ENCODE assay signal across 22 cellular contexts in the genomic region with DNA sequence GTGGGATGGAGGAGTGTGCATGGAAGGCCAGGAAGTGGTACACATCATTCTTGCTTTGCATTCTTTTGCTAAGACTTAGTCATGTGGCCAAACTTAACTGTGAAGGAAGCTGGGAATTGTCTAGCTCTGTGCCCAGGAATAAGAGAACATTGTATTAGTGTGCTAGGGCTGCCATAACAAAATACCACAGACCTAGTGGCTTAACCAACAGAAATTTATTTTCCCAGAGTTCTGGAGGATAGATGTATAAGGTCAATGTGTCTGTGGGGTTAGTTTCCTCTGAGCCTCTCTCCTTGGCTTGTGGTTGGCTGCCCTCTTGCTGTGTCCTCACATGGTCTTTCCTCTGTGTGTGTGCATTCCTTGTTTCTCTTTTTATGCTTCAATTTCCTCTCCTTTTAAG. TPM values are rescaled to one million over a fixed set of nuclear protein-coding genes. Genes with fewer than 3 reads are reported as not detected.
DNase-seq lines count a peak whose midpoint lies in the region; ATAC-seq and TF ChIP-seq lines count a peak whose summit lies in the region.
"Had no signal": no experiment of that assay in that cellular context is flagged by ENCODE, and none has a peak within 500 bp of the region (broad histone marks: within the 10 kb centered on the region; RNA-seq: fewer than 3 reads in every experiment).

No MANE protein-coding gene starts in this region.

- peaks cover 2% of the 10 kb centered on the region for H3K36me3 Mint-ChIP-seq in chondrocyte (ENCODE audit: low read depth)
- peaks cover 19% of the 10 kb centered on the region for H3K36me3 Mint-ChIP-seq in nephron progenitor cell (ENCODE audit: low read depth)

- H3K27me3 Mint-ChIP-seq in chondrocyte (ENCODE audit: low read depth) (no peaks in the 10 kb centered on the region), nephron progenitor cell (ENCODE audit: low read depth, poor library complexity) (no peaks in the 10 kb centered on the region)
- H3K27me3 Mint-ChIP-seq: activated naive CD8-positive, alpha-beta T cell treated with anti-CD3 and anti-CD28 coated beads for 36 hours; stimulated activated naive B cell treated with anti-CD40 and anti-IgM and Interleukin-4, amounts not matched to agents 10 μg/mL and 1 μg/mL and 100 μg/mL, for 72 hours had no signal

- H3K9me3 Mint-ChIP-seq in chondrocyte (ENCODE audit: low read depth) (no peaks in the 10 kb centered on the region), nephron progenitor cell (no peaks in the 10 kb centered on the region)
- H3K9me3 Mint-ChIP-seq: activated naive CD8-positive, alpha-beta T cell treated with anti-CD3 and anti-CD28 coated beads for 36 hours; activated T-helper 1 cell treated with anti-CD3 and anti-CD28 coated beads, Interleukin-12 subunit alpha, Interleukin-12 subunit beta, Interleukin-2, Interleukin-4 antibody, amounts not matched to agents 30 ng/mL and 10 ng/mL and 1 ng/mL, durations not matched to agents 14 hours and 24 hours and 36 hours; stimulated activated naive B cell treated with anti-CD40 and anti-IgM and Interleukin-4, amounts not matched to agents 10 μg/mL and 1 μg/mL and 100 μg/mL, for 72 hours; T-helper 2 cell treated with Interferon-gamma antibody and Interleukin-4, amounts not matched to agents 5 μg/mL and 100 μg/mL, for 36 hours had no signal

- DNase-seq in A172 (ENCODE audit: low spot score) (peak; percentile 28), LHCN-M2 (ENCODE audit: low read depth) (peak; percentile 38), chondrocyte (ENCODE audit: low spot score) (no peak), nephron progenitor cell (no peak), COR-L47 (lab: John Stamatoyannopoulos, UW) (no peak), anterior cingulate cortex (lab: John Stamatoyannopoulos, UW) (no peak)
- DNase-seq: activated naive CD8-positive, alpha-beta T cell treated with anti-CD3 and anti-CD28 coated beads for 36 hours; C1 segment of cervical spinal cord; central memory CD4-positive, alpha-beta T cell; DMS153; effector memory CD4-positive, alpha-beta T cell; KBM-7; NCI-H1048; NCI-H2029; NCI-H510A treated with DMSO at 0.1 percent for 48 hours; SJCRH30; stimulated activated naive B cell treated with anti-CD40 and anti-IgM and Interleukin-4, amounts not matched to agents 10 μg/mL and 1 μg/mL and 100 μg/mL, for 72 hours; upper lobe of left lung had no signal

- H3K4me1 Mint-ChIP-seq in chondrocyte (ENCODE audit: low read depth) = peaks cover 53% of the 10 kb centered on the region
- H3K4me1 Mint-ChIP-seq in nephron progenitor cell = peaks cover 20% of the 10 kb centered on the region

- H3K4me3 Mint-ChIP-seq in chondrocyte (ENCODE audit: unreplicated experiment) (no peak overlapping the region), nephron progenitor cell (no peak overlapping the region)
- H3K4me3 Mint-ChIP-seq: activated naive CD8-positive, alpha-beta T cell treated with anti-CD3 and anti-CD28 coated beads for 36 hours; activated T-helper 1 cell treated with anti-CD3 and anti-CD28 coated beads, Interleukin-12 subunit alpha, Interleukin-12 subunit beta, Interleukin-2, Interleukin-4 antibody, amounts not matched to agents 30 ng/mL and 10 ng/mL and 1 ng/mL, durations not matched to agents 14 hours and 24 hours and 36 hours; stimulated activated naive B cell treated with anti-CD40 and anti-IgM and Interleukin-4, amounts not matched to agents 10 μg/mL and 1 μg/mL and 100 μg/mL, for 72 hours; T-helper 2 cell treated with Interferon-gamma antibody and Interleukin-4, amounts not matched to agents 5 μg/mL and 100 μg/mL, for 36 hours had no signal

- TF ChIP-seq CTCF in chondrocyte (IDR thresholded peaks at IDR 0.05) = no peak
- TF ChIP-seq CTCF in nephron progenitor cell (IDR thresholded peaks at IDR 0.05) = no peak

- H3K27ac Mint-ChIP-seq in chondrocyte (ENCODE audit: unreplicated experiment) = peak overlapping the region; percentile 38
- H3K27ac Mint-ChIP-seq in nephron progenitor cell = peak overlapping the region; percentile 10
- H3K27ac Mint-ChIP-seq: activated naive CD8-positive, alpha-beta T cell treated with anti-CD3 and anti-CD28 coated beads for 36 hours; activated T-helper 1 cell treated with anti-CD3 and anti-CD28 coated beads, Interleukin-12 subunit alpha, Interleukin-12 subunit beta, Interleukin-2, Interleukin-4 antibody, amounts not matched to agents 30 ng/mL and 10 ng/mL and 1 ng/mL, durations not matched to agents 14 hours and 24 hours and 36 hours; stimulated activated naive B cell treated with anti-CD40 and anti-IgM and Interleukin-4, amounts not matched to agents 10 μg/mL and 1 μg/mL and 100 μg/mL, for 72 hours; T-helper 2 cell treated with Interferon-gamma antibody and Interleukin-4, amounts not matched to agents 5 μg/mL and 100 μg/mL, for 36 hours had no signal

- ATAC-seq in GM19397 (IDR thresholded peaks at IDR 0.05; ENCODE audit: unreplicated experiment) (no peak), GM19467 (IDR thresholded peaks at IDR 0.05; ENCODE audit: unreplicated experiment) (no peak)
- ATAC-seq: stimulated activated naive B cell treated with anti-CD40 and anti-IgM and Interleukin-4, amounts not matched to agents 10 μg/mL and 1 μg/mL and 100 μg/mL, for 72 hours had no signal

RNA-seq across cellular contexts. Expression of a gene that starts 32.4 kb away (rescaled TPM):
- total RNA-seq in A172 (2014; rRNA removed; shearing (Covaris generic)) = 42.8 and 46.2 TPM in 2 replicates
- total RNA-seq in LHCN-M2 (2014; rRNA removed) (70.3 and 92.1 TPM in 2 replicates), chondrocyte (106 to 120 TPM (median 114 TPM) in 3 replicates)
- 31.4 TPM for polyA plus RNA-seq in LHCN-M2 (2012)

Comparison
In these comparisons a context has a peak if more than half of its experiments do, and no peak if none do; other contexts are left out.
1. DNase-seq: peak in A172 (single experiment) and LHCN-M2 (single experiment); none in chondrocyte (single experiment), nephron progenitor cell (single experiment), COR-L47 (single experiment) and anterior cingulate cortex (0 of 58).